ENCODE assay signal across 17 cellular contexts in the genomic region with DNA sequence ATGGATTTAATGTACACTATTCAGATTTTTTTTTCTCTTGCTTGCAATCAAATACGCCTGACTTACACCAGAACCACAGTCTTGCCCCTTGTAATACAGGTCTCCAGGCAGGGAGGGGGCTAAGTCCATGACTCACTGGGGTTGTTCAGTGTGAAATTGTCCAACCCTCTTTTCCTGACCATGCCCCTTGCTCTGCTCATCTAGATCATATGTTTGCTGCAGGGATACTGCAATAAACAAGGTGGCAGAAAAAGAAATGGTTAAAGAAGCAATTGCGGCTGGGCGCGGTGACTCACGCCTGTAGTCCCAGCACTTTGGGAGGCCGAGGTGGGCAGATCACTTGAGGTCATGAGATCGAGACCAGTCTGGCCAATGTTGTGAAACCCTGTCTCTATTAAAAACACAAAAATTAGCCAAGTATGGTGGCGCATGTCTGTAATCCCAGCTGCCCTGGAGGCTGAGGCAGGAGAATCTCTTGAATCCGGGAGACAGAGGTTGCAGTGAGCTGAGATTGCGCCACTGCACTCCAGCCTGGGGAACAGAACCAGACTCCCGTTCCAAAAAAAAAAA.
"Had no signal": no experiment of that assay in that cellular context is flagged by ENCODE, and none has a peak within 500 bp of the region (broad histone marks: within the 10 kb centered on the region; RNA-seq: fewer than 3 reads in every experiment).

No MANE protein-coding gene starts in this region.

- H3K4me3 Mint-ChIP-seq: naive B cell had no signal

- H3K9me3 ChIP-seq: colonic mucosa, esophagus squamous epithelium, neutrophil, spleen, upper lobe of left lung, vagina had no signal

- H3K36me3 ChIP-seq: colonic mucosa, esophagus squamous epithelium, neutrophil, spleen, upper lobe of left lung, vagina had no signal

- H3K27ac Mint-ChIP-seq: naive B cell had no signal

- H3K36me3 Mint-ChIP-seq: naive B cell had no signal

- DNase-seq: colonic mucosa; dermis blood vessel endothelial cell; esophagus squamous epithelium; foreskin keratinocyte; left colon; left ventricle myocardium superior; mesendoderm; naive B cell; posterior cingulate gyrus; spleen; stimulated activated CD4-positive, alpha-beta T cell treated with anti-CD3 and anti-CD28 coated beads, Interleukin-15, amount 100 ng/mL, for 24 hours; stimulated activated CD4-positive, alpha-beta T cell treated with anti-CD3 and anti-CD28 coated beads, Interleukin-1b, Interleukin-23, amount 100 ng/mL, for 48 hours; stimulated activated naive CD4-positive, alpha-beta T cell treated with Interleukin-2 at 50 U/mL for 16 hours; upper lobe of left lung had no signal

- ATAC-seq: foreskin keratinocyte, left colon, left ventricle myocardium superior, sciatic nerve had no signal

- H3K4me1 ChIP-seq: colonic mucosa, esophagus squamous epithelium, foreskin keratinocyte, spleen, upper lobe of left lung, vagina had no signal

- H3K27ac ChIP-seq: colonic mucosa, esophagus squamous epithelium, foreskin keratinocyte, neutrophil, spleen, upper lobe of left lung, vagina had no signal

- H3K4me3 ChIP-seq: colonic mucosa, esophagus squamous epithelium, spleen, upper lobe of left lung, vagina had no signal

- H3K27me3 ChIP-seq: colonic mucosa, foreskin keratinocyte, upper lobe of left lung, vagina had no signal
